ENCODE assay signal across 28 cellular contexts in genomic region chr19:2444251-2445002, GRCh38.
"Had no signal": no experiment of that assay in that cellular context is flagged by ENCODE, and none has a peak within 500 bp of the region (broad histone marks: within the 10 kb centered on the region; RNA-seq: fewer than 3 reads in every experiment).

No MANE protein-coding gene starts in this region.

- ATAC-seq: activated CD8-positive, alpha-beta memory T cell treated with anti-CD3 and anti-CD28 coated beads, Interleukin-2, amount 10 ng/mL, durations not matched to agents 7 days and 5 days; activated CD8-positive, alpha-beta T cell treated with anti-CD3 and anti-CD28 coated beads, Interleukin-2, amount 10 ng/mL, durations not matched to agents 7 days and 5 days; activated naive CD4-positive, alpha-beta T cell treated with anti-CD3 and anti-CD28 coated beads, Interleukin-2, amount 50 U/mL, for 72 hours; activated T-cell treated with anti-CD3 and anti-CD28 coated beads, Interleukin-2, amount 50 U/mL, for 72 hours; foreskin keratinocyte; mucosa of descending colon; pancreas; psoas muscle had no signal

- H3K4me3 ChIP-seq: esophagus muscularis mucosa, left ventricle myocardium inferior, lung, mucosa of descending colon, pancreas, psoas muscle, smooth muscle cell, suprapubic skin, tibial artery had no signal

- H3K27me3 Mint-ChIP-seq: activated CD8-positive, alpha-beta memory T cell treated with anti-CD3 and anti-CD28 coated beads, Interleukin-2, amount 10 ng/mL, durations not matched to agents 7 days and 5 days; central memory CD8-positive, alpha-beta T cell had no signal

- H3K4me1 ChIP-seq: esophagus muscularis mucosa, foreskin keratinocyte, left ventricle myocardium inferior, pancreas, suprapubic skin, tibial artery had no signal

- H3K9me3 Mint-ChIP-seq: activated naive CD4-positive, alpha-beta T cell treated with anti-CD3 and anti-CD28 coated beads, Interleukin-2, amount 50 U/mL, for 72 hours; activated T-cell treated with anti-CD3 and anti-CD28 coated beads, Interleukin-2, amount 50 U/mL, for 72 hours; central memory CD8-positive, alpha-beta T cell; nephron had no signal

- H3K27ac Mint-ChIP-seq: activated CD8-positive, alpha-beta memory T cell treated with anti-CD3 and anti-CD28 coated beads, Interleukin-2, amount 10 ng/mL, durations not matched to agents 7 days and 5 days; activated CD8-positive, alpha-beta T cell treated with anti-CD3 and anti-CD28 coated beads, Interleukin-2, amount 10 ng/mL, durations not matched to agents 7 days and 5 days; activated naive CD4-positive, alpha-beta T cell treated with anti-CD3 and anti-CD28 coated beads, Interleukin-2, amount 50 U/mL, for 72 hours; activated T-cell treated with anti-CD3 and anti-CD28 coated beads, Interleukin-2, amount 50 U/mL, for 72 hours; nephron had no signal

- H3K4me3 Mint-ChIP-seq: activated CD8-positive, alpha-beta memory T cell treated with anti-CD3 and anti-CD28 coated beads, Interleukin-2, amount 10 ng/mL, durations not matched to agents 7 days and 5 days; activated CD8-positive, alpha-beta T cell treated with anti-CD3 and anti-CD28 coated beads, Interleukin-2, amount 10 ng/mL, durations not matched to agents 7 days and 5 days; activated T-cell treated with anti-CD3 and anti-CD28 coated beads, Interleukin-2, amount 50 U/mL, for 72 hours; central memory CD8-positive, alpha-beta T cell; nephron had no signal

- H3K27me3 ChIP-seq: esophagus muscularis mucosa, foreskin keratinocyte, pancreas, suprapubic skin, tibial artery had no signal

- H3K27ac ChIP-seq: esophagus muscularis mucosa, foreskin keratinocyte, left ventricle myocardium inferior, pancreas, psoas muscle, suprapubic skin, tibial artery had no signal

- H3K36me3 ChIP-seq: pancreas had no signal

- H3K9me3 ChIP-seq: esophagus muscularis mucosa, left ventricle myocardium inferior, mucosa of descending colon, pancreas, psoas muscle, suprapubic skin, tibial artery had no signal

- H3K4me2 ChIP-seq: smooth muscle cell had no signal

- FAIRE-seq: bronchial epithelial cell, colon, pancreas had no signal

- DNase-seq: activated CD4-positive, alpha-beta T cell treated with anti-CD3 and anti-CD28 coated beads, Interleukin-2, amount 50 U/mL, for 1 hour; activated CD8-positive, alpha-beta memory T cell treated with anti-CD3 and anti-CD28 coated beads, Interleukin-2, amount 10 ng/mL, durations not matched to agents 7 days and 5 days; activated CD8-positive, alpha-beta T cell treated with anti-CD3 and anti-CD28 coated beads, Interleukin-2, amount 10 ng/mL, durations not matched to agents 7 days and 5 days; activated naive CD4-positive, alpha-beta T cell; activated T-cell treated with anti-CD3 and anti-CD28 coated beads, Interleukin-2, amount 50 U/mL, for 72 hours; dermis blood vessel endothelial cell; effector CD4-positive, alpha-beta T cell; foreskin keratinocyte; islet precursor cell; left ventricle myocardium inferior; mucosa of descending colon; pancreas; psoas muscle; stimulated activated CD4-positive, alpha-beta T cell treated with anti-CD3 and anti-CD28 coated beads, Interleukin-1b, Interleukin-23, amount 100 ng/mL, for 48 hours; stimulated activated CD4-positive, alpha-beta T cell treated with anti-CD3 and anti-CD28 coated beads, Interleukin-4, amount 100 ng/mL, for 4 hours; stimulated activated CD8-positive, alpha-beta memory T cell treated with anti-CD3 and anti-CD28 coated beads, Interleukin-4, amount 100 ng/mL, for 48 hours; stimulated activated naive CD4-positive, alpha-beta T cell; T-helper 2 cell; tibial artery had no signal
